Comparison of ENCODE assay signal across 12 cellular contexts in genomic region chr2:72722492-72723090, GRCh38.
DNase-seq lines count a peak whose midpoint lies in the region; ATAC-seq and TF ChIP-seq lines count a peak whose summit lies in the region.
"Had no signal": no experiment of that assay in that cellular context is flagged by ENCODE, and none has a peak within 500 bp of the region (broad histone marks: within the 10 kb centered on the region; RNA-seq: fewer than 3 reads in every experiment).

No MANE protein-coding gene starts in this region.

- peaks cover 2% of the 10 kb centered on the region for H3K79me1 ChIP-seq in mesendoderm (ENCODE audit: low read length)

- ATAC-seq in esophagus mucosa (no peak), HG02588 (IDR thresholded peaks at IDR 0.05; ENCODE audit: unreplicated experiment) (no peak)
- ATAC-seq: upper lobe of right lung had no signal

- no CpG with 5 or more reads among the region's 3 CpGs for WGBS in mesendoderm (ENCODE audit: extremely low coverage, insufficient coverage, low lambda C conversion rate)

- no peak overlapping the region for H2BK5ac ChIP-seq in mesendoderm (ENCODE audit: low read length)

- no peak overlapping the region for H4K8ac ChIP-seq in mesendoderm (ENCODE audit: low read depth, low read length)

- no peak overlapping the region for H3K4ac ChIP-seq in mesendoderm (ENCODE audit: low read depth, low read length)

- no peak overlapping the region for H3K4me2 ChIP-seq in mesendoderm (ENCODE audit: low read length)
- H3K4me2 ChIP-seq: BLaER1 treated with 17β-estradiol and CSF1 and Interleukin-3, amounts not matched to agents 10 nM and 100 nM had no signal

- no peaks in the 10 kb centered on the region for H3K27me3 ChIP-seq in MG63
- H3K27me3 ChIP-seq in mesendoderm (ENCODE audit: insufficient read depth, low read length, poor library complexity): no peaks in the 10 kb centered on the region
- H3K27me3 ChIP-seq: BLaER1 treated with 17β-estradiol and CSF1 and Interleukin-3, amounts not matched to agents 10 nM and 100 nM; upper lobe of right lung had no signal

- no peak overlapping the region for H3K4me3 ChIP-seq in AG10803 (ENCODE audit: low read length)
- H3K4me3 ChIP-seq in MG63: no peak overlapping the region
- H3K4me3 ChIP-seq in epithelial cell of esophagus (ENCODE audit: low read length): no peak overlapping the region
- no peak overlapping the region for H3K4me3 ChIP-seq in mesendoderm (ENCODE audit: low read length)
- H3K4me3 ChIP-seq: BLaER1 treated with 17β-estradiol and CSF1 and Interleukin-3, amounts not matched to agents 10 nM and 100 nM; upper lobe of right lung had no signal

- H2BK15ac ChIP-seq in mesendoderm (replicated peaks; ENCODE audit: low read depth): no peak overlapping the region

- H3K18ac ChIP-seq in mesendoderm (ENCODE audit: low read length): no peak overlapping the region

- H3K9ac ChIP-seq in mesendoderm (ENCODE audit: low read length): no peak overlapping the region
- H3K9ac ChIP-seq: BLaER1 treated with 17β-estradiol and CSF1 and Interleukin-3, amounts not matched to agents 10 nM and 100 nM; parathyroid adenoma had no signal

- DNase-seq in AG10803 (ENCODE audit: low read depth) (peak; percentile 87), MG63 (peak; percentile 31), epithelial cell of esophagus (ENCODE audit: low read depth) (peak; percentile 29), mesendoderm (peak; percentile 71), iPS-NIHi7 (ENCODE audit: extremely low spot score) (no peak), NCI-H748 treated with DMSO at 0.1 percent for 48 hours (lab: John Stamatoyannopoulos, UW) (no peak)
- DNase-seq: caudate nucleus, upper lobe of right lung had no signal

- no peaks in the 10 kb centered on the region for H3K79me2 ChIP-seq in mesendoderm (ENCODE audit: control insufficient read depth, insufficient read depth, low read length)

- H2AK5ac ChIP-seq in mesendoderm (ENCODE audit: low read length): no peak overlapping the region

- peaks cover 2% of the 10 kb centered on the region for H3K4me1 ChIP-seq in mesendoderm (ENCODE audit: control insufficient read depth, low read depth, low read length)
- H3K4me1 ChIP-seq: BLaER1 treated with 17β-estradiol and CSF1 and Interleukin-3, amounts not matched to agents 10 nM and 100 nM had no signal

- no peak overlapping the region for H3K27ac ChIP-seq in mesendoderm (ENCODE audit: low read depth, low read length)
- H3K27ac ChIP-seq: BLaER1 treated with 17β-estradiol and CSF1 and Interleukin-3, amounts not matched to agents 10 nM and 100 nM; parathyroid adenoma; upper lobe of right lung had no signal

- no peaks in the 10 kb centered on the region for H3K9me3 ChIP-seq in MG63
- H3K9me3 ChIP-seq: BLaER1 treated with 17β-estradiol and CSF1 and Interleukin-3, amounts not matched to agents 10 nM and 100 nM; upper lobe of right lung had no signal

- no peak overlapping the region for H2BK120ac ChIP-seq in mesendoderm (ENCODE audit: low read depth, low read length)

- H3K56ac ChIP-seq in mesendoderm (ENCODE audit: low read length): no peak overlapping the region

- no peak overlapping the region for H3K23ac ChIP-seq in mesendoderm (ENCODE audit: low read length)

- TF ChIP-seq CTCF in AG10803 (conservative IDR thresholded peaks at IDR 0.05; ENCODE audit: low read length) (no peak), epithelial cell of esophagus (IDR thresholded peaks at IDR 0.05; ENCODE audit: insufficient read depth, low read depth, low read length, missing control alignments) (no peak)

- no peaks in the 10 kb centered on the region for H3K36me3 ChIP-seq in MG63
- H3K36me3 ChIP-seq in mesendoderm (ENCODE audit: control insufficient read depth, insufficient read depth, low read length): no peaks in the 10 kb centered on the region
- H3K36me3 ChIP-seq: upper lobe of right lung had no signal

- no peak overlapping the region for H4K5ac ChIP-seq in mesendoderm (ENCODE audit: low read length)

Comparison
In these comparisons a context has a peak if more than half of its experiments do, and no peak if none do; other contexts are left out.
1. DNase-seq: peak in AG10803 (single experiment), MG63 (single experiment), epithelial cell of esophagus (single experiment) and mesendoderm (single experiment); none in iPS-NIHi7 (single experiment) and NCI-H748 treated with DMSO at 0.1 percent for 48 hours (single experiment).